In the genomic region with DNA sequence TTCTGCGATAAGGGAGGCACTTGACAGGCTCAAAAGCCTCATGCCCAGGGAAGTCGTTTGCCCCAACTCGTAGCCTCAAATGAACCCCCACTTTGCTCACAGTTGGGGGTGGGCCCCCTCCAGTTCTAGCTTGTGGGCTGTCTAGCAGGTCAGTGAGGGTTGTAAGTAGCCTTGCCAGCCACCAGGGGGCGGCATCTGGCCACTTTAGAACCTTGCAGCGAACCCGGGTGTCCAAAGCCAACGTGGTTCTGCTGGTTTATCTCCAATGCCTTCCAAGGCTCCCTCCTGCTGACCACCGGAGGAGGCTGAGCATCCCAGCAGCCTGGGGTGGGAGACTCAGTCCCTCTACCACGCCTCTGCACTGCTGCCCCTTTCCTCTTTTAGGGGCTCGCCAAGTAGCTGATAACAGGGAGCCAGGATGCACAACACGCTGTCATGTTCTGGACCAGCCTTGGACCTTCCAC, we compare ENCODE assay signal across 8 cellular contexts. TPM values are rescaled to one million over a fixed set of nuclear protein-coding genes. Genes with fewer than 3 reads are reported as not detected.
DNase-seq lines count a peak whose midpoint lies in the region; ATAC-seq, FAIRE-seq and TF ChIP-seq lines count a peak whose summit lies in the region.

No MANE protein-coding gene starts in this region.

- H3K4me3 ChIP-seq in HUES6 (ENCODE audit: low read depth, low read length) (0 out of 2 replicates have a peak overlapping the region, but pooled peaks have one; percentile 33), pancreas (no peak overlapping the region), tibial artery (no peak overlapping the region)

- no peak for FAIRE-seq in pancreas (lab: Jason Lieb, UNC)

- H3K4me1 ChIP-seq in HUES6 (ENCODE audit: control insufficient read depth, insufficient read depth, low read length): peaks cover 9% of the 10 kb centered on the region
- peaks cover 0 to under 1% (median 0%) of the 10 kb centered on the region in 3 donors for H3K4me1 ChIP-seq in pancreas
- peaks cover 0 to 8% (median 6%) of the 10 kb centered on the region in 4 donors for H3K4me1 ChIP-seq in tibial artery

- peak; percentile 68 for ATAC-seq in GM19043 (IDR thresholded peaks at IDR 0.05; ENCODE audit: low read depth, unreplicated experiment)
- peak; percentile 85 to 99 (median 96) for ATAC-seq in pancreas

- intact Hi-C loops in pancreas (cut with DNase I) (no loop called here), tibial artery (cut with DNase I; ENCODE audit: low total_unique reads) (loop anchor here (5.0 kb wide), 1 partner anchor 99 kb away; a partner anchor contains a TSS)

- TF ChIP-seq CTCF in pancreas (IDR thresholded peaks at IDR 0.05): peak; percentile 81 to 94 (median 90)
- peak; percentile 84 to 87 for TF ChIP-seq CTCF in tibial artery (IDR thresholded peaks at IDR 0.05)

- no peaks in the 10 kb centered on the region for H3K9me3 ChIP-seq in HUES6 (ENCODE audit: control insufficient read depth, insufficient read depth, low read depth, low read length)
- H3K9me3 ChIP-seq in pancreas: no peaks in the 10 kb centered on the region
- H3K9me3 ChIP-seq in tibial artery: no peaks in the 10 kb centered on the region

- 14 to 18% methylated on average over 11 of the region's 11 CpGs for WGBS in pancreas, 2 donors

- H3K36me3 ChIP-seq in HUES6 (ENCODE audit: control insufficient read depth, insufficient read depth, low read length): no peaks in the 10 kb centered on the region
- no peaks in the 10 kb centered on the region for H3K36me3 ChIP-seq in pancreas
- no peaks in the 10 kb centered on the region for H3K36me3 ChIP-seq in tibial artery

- no peak overlapping the region for H3K9ac ChIP-seq in HUES6 (ENCODE audit: low read length)

- no peaks in the 10 kb centered on the region for H3K27me3 ChIP-seq in HUES6 (ENCODE audit: control insufficient read depth, insufficient read depth, low read length)
- no peaks in the 10 kb centered on the region for H3K27me3 ChIP-seq in pancreas
- H3K27me3 ChIP-seq in tibial artery: peaks cover 0 to 5% of the 10 kb centered on the region in 2 donors

- DNase-seq in AML-193 (lab: John Stamatoyannopoulos, UW) (peak; percentile 63 to 73), RPMI8226 (peak; percentile 76), germinal center (ENCODE audit: low spot score) (peak; percentile 88), pancreas (peak; percentile 43 to 90 (median 76)), tibial artery (peak; percentile 41 to 82)
- peak; percentile 62 for DNase-seq in activated T-helper 9 cell treated with anti-CD3 and anti-CD28 coated beads, Interleukin-2, amount 50 U/mL, for 16 hours (ENCODE audit: low read depth)

- H3K27ac ChIP-seq in HUES6 (ENCODE audit: low read depth, low read length): no peak overlapping the region
- H3K27ac ChIP-seq in pancreas: no peak overlapping the region
- H3K27ac ChIP-seq in tibial artery: no peak overlapping the region

RNA-seq across cellular contexts. Expression of a gene that starts 9.2 kb away (rescaled TPM):
- total RNA-seq in pancreas: 10 to 100 TPM in 1 of 6 donors, 1 to 10 TPM in 5; 7.4 to 10.9 (median 9.0) TPM
- polyA plus RNA-seq in pancreas: 1 to 10 TPM; 5.7 to 6.5 TPM

RNA-seq across cellular contexts. Expression of a gene that starts 43.0 kb away (rescaled TPM):
- 10 to 100 TPM; 14.3 to 22.0 (median 18.1) TPM for total RNA-seq in pancreas
- 10 to 100 TPM; 26.1 to 44.0 TPM for polyA plus RNA-seq in pancreas
